In the genomic region with DNA sequence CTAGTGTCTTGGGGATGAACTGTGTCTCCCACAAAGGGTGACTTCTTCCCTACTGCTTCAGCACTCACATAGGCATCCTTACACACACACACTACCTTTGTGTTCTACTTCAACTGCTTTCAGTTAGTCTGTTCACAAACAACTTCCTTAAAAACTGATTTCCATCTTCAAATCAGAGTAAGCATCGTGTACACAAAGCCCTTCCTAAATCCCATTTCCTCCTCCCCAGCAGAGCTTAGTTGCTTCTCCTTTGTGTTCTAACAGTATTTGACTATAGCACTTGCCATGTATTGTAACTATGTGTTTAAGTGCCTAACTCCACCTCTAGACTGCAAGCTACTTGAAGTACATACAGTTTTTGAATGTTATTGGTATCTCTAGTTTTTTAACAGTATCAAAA, we compare ENCODE assay signal across 32 cellular contexts.
DNase-seq lines count a peak whose midpoint lies in the region; ATAC-seq, FAIRE-seq and TF ChIP-seq lines count a peak whose summit lies in the region.
"Had no signal": no experiment of that assay in that cellular context is flagged by ENCODE, and none has a peak within 500 bp of the region (broad histone marks: within the 10 kb centered on the region; RNA-seq: fewer than 3 reads in every experiment).

No MANE protein-coding gene starts in this region.

- no peaks in the 10 kb centered on the region for H3K27me3 ChIP-seq in small intestine (ENCODE audit: control insufficient read depth in 2 of 2, insufficient read depth in 2 of 2, low read length in 2 of 2)
- H3K27me3 ChIP-seq: BE2C, left lung, right atrium auricular region had no signal

- 61 to 71% (median 64%) methylated on average over 1 of the region's 1 CpG for WGBS in small intestine, 3 donors

- intact Hi-C loops in natural killer cell (cut with micrococcal nuclease): no loop called here

- peak overlapping the region; percentile 4 to 17 for H3K27ac Mint-ChIP-seq in natural killer cell
- H3K27ac Mint-ChIP-seq in natural killer cell treated with Interleukin-12 subunit alpha and Interleukin-12 subunit beta and Interleukin-15 and Interleukin-18, amount 100 ng/mL, for 72 hours: peak overlapping the region in 1 of 2 donors; percentile 0
- H3K27ac Mint-ChIP-seq: activated naive CD4-positive, alpha-beta T cell treated with anti-CD3 and anti-CD28 coated beads, Interleukin-2, amount 50 U/mL, for 72 hours; activated T-helper 2 cell treated with anti-CD3 and anti-CD28 coated beads, Interferon-gamma antibody, Interleukin-2, Interleukin-4, amounts not matched to agents 10 μg/mL and 5 μg/mL and 100 μg/mL, durations not matched to agents 14 hours and 24 hours and 36 hours; IgD-negative memory B cell; memory B cell had no signal

- H3K4me3 Mint-ChIP-seq in natural killer cell: no peak overlapping the region
- H3K4me3 Mint-ChIP-seq in natural killer cell treated with Interleukin-12 subunit alpha and Interleukin-12 subunit beta and Interleukin-15 and Interleukin-18, amount 100 ng/mL, for 72 hours: no peak overlapping the region
- H3K4me3 Mint-ChIP-seq: effector memory CD8-positive, alpha-beta T cell; IgD-negative memory B cell; memory B cell; neural crest cell had no signal

- peak in 1 of 3 donors; percentile 35 for ATAC-seq in natural killer cell
- ATAC-seq in natural killer cell treated with Interleukin-12 subunit alpha and Interleukin-12 subunit beta and Interleukin-15 and Interleukin-18, amount 100 ng/mL, for 72 hours: no peak
- ATAC-seq: activated naive CD4-positive, alpha-beta T cell treated with anti-CD3 and anti-CD28 coated beads, Interleukin-2, amount 50 U/mL, for 72 hours; effector memory CD8-positive, alpha-beta T cell; left lung; stimulated activated naive CD8-positive, alpha-beta T cell treated with anti-CD3 and anti-CD28 coated beads, Interleukin-15, Interleukin-2, amounts not matched to agents 100 U/mL and 50 U/mL, for 24 hours had no signal

- no peaks in the 10 kb centered on the region for H3K36me3 ChIP-seq in small intestine (ENCODE audit: control insufficient read depth in 2 of 2, insufficient read depth in 2 of 2, low read length in 2 of 2)
- H3K36me3 ChIP-seq: BE2C, left lung, right atrium auricular region had no signal

- no peak for FAIRE-seq in small intestine (lab: Jason Lieb, UNC)
- FAIRE-seq: colon, G401.6, RCC 7860, urothelium cell line had no signal

- H3K4me1 ChIP-seq in small intestine (ENCODE audit: control insufficient read depth in 2 of 2, insufficient read depth in 1 of 2, low read depth in 1 of 2, low read length in 1 of 2): peaks cover 0 to 8% of the 10 kb centered on the region in 2 donors
- H3K4me1 ChIP-seq: parathyroid adenoma had no signal

- H3K9me3 ChIP-seq in small intestine (ENCODE audit: control insufficient read depth, low read depth): no peaks in the 10 kb centered on the region
- H3K9me3 ChIP-seq: BE2C had no signal

- H3K4me1 Mint-ChIP-seq in natural killer cell: peaks cover 77 to 81% of the 10 kb centered on the region in 2 donors
- peaks cover 43 to 45% of the 10 kb centered on the region in 2 donors for H3K4me1 Mint-ChIP-seq in natural killer cell treated with Interleukin-12 subunit alpha and Interleukin-12 subunit beta and Interleukin-15 and Interleukin-18, amount 100 ng/mL, for 72 hours (ENCODE audit: low read depth in 2 of 2)

- H3K27me3 Mint-ChIP-seq in natural killer cell (ENCODE audit: low read depth in 2 of 2): no peaks in the 10 kb centered on the region
- H3K27me3 Mint-ChIP-seq in natural killer cell treated with Interleukin-12 subunit alpha and Interleukin-12 subunit beta and Interleukin-15 and Interleukin-18, amount 100 ng/mL, for 72 hours: no peaks in the 10 kb centered on the region
- H3K27me3 Mint-ChIP-seq: effector memory CD8-positive, alpha-beta T cell; IgD-negative memory B cell had no signal

- H3K36me3 Mint-ChIP-seq in natural killer cell: peaks cover 10% of the 10 kb centered on the region
- H3K36me3 Mint-ChIP-seq in natural killer cell treated with Interleukin-12 subunit alpha and Interleukin-12 subunit beta and Interleukin-15 and Interleukin-18, amount 100 ng/mL, for 72 hours: peaks cover 10% of the 10 kb centered on the region
- H3K36me3 Mint-ChIP-seq: memory B cell had no signal

- no peak for DNase-seq in natural killer cell
- DNase-seq in natural killer cell treated with Interleukin-12 subunit alpha and Interleukin-12 subunit beta and Interleukin-15 and Interleukin-18, amount 100 ng/mL, for 72 hours (ENCODE audit: low spot score): no peak
- DNase-seq in NCI-H524 treated with DMSO at 0.1 percent for 48 hours (lab: John Stamatoyannopoulos, UW): peak; percentile 69
- peak; percentile 33 for DNase-seq in dermis blood vessel endothelial cell
- no peak for DNase-seq in small intestine
- no peak for DNase-seq in A172 (ENCODE audit: low spot score)
- DNase-seq in NCI-H2029 (lab: John Stamatoyannopoulos, UW): no peak
- DNase-seq: activated CD4-positive, alpha-beta T cell treated with anti-CD3 and anti-CD28 coated beads for 4 hours; anterior cingulate cortex; BE2C; DMS79; effector memory CD8-positive, alpha-beta T cell; GOT3; left lung; NCI-H1092; NCI-H187 treated with DMSO at 0.1 percent for 48 hours; NCI-H69; SIG-M5; stimulated activated CD4-positive, alpha-beta T cell treated with anti-CD3 and anti-CD28 coated beads, Interleukin-2, amount 100 ng/mL, for 24 hours; stimulated activated naive CD8-positive, alpha-beta T cell treated with anti-CD3 and anti-CD28 coated beads, Interleukin-15, Interleukin-2, amounts not matched to agents 100 U/mL and 50 U/mL, for 24 hours had no signal

- TF ChIP-seq CTCF in natural killer cell (IDR thresholded peaks at IDR 0.05): no peak

- H3K27ac ChIP-seq in small intestine (ENCODE audit: low read depth in 1 of 2, low read length in 1 of 2): no peak overlapping the region
- H3K27ac ChIP-seq: left lung, parathyroid adenoma, right atrium auricular region, VCaP had no signal

- no peak overlapping the region for H3K4me3 ChIP-seq in small intestine (ENCODE audit: low read depth in 1 of 2, low read length in 2 of 2)
- H3K4me3 ChIP-seq: left lung, right atrium auricular region had no signal

- H3K9me3 Mint-ChIP-seq in natural killer cell: peaks cover 0 to 8% of the 10 kb centered on the region in 2 donors
- peaks cover 4% of the 10 kb centered on the region for H3K9me3 Mint-ChIP-seq in natural killer cell treated with Interleukin-12 subunit alpha and Interleukin-12 subunit beta and Interleukin-15 and Interleukin-18, amount 100 ng/mL, for 72 hours
- H3K9me3 Mint-ChIP-seq: neural crest cell had no signal

Comparison
In these comparisons a context has a peak if more than half of its experiments do, and no peak if none do; other contexts are left out.
1. DNase-seq: peak in NCI-H524 treated with DMSO at 0.1 percent for 48 hours (single experiment) and dermis blood vessel endothelial cell (single experiment); none in natural killer cell (single experiment), natural killer cell treated with Interleukin-12 subunit alpha and Interleukin-12 subunit beta and Interleukin-15 and Interleukin-18, amount 100 ng/mL, for 72 hours (single experiment), small intestine (single experiment), A172 (single experiment) and NCI-H2029 (single experiment).